8 cellular contexts compared by ENCODE assay signal in genomic region chr12:14892726-14893442, GRCh38. TPM values are rescaled to one million over a fixed set of nuclear protein-coding genes. Genes with fewer than 3 reads are reported as not detected.
A peak's percentile ranks its signal among the peaks of the same experiment; 100 is the strongest.
DNase-seq lines count a peak whose midpoint lies in the region; TF ChIP-seq lines count a peak whose summit lies in the region.

No MANE protein-coding gene starts in this region.

- no peaks in the 10 kb centered on the region for H3K36me3 ChIP-seq in ectodermal cell (ENCODE audit: control insufficient read depth, insufficient read depth, low read length)
- no peaks in the 10 kb centered on the region for H3K36me3 ChIP-seq in uterus

- H3K27me3 ChIP-seq in ectodermal cell (ENCODE audit: control insufficient read depth, insufficient read depth, low read length, poor library complexity, severe bottlenecking): no peaks in the 10 kb centered on the region
- no peaks in the 10 kb centered on the region for H3K27me3 ChIP-seq in uterus

- TF ChIP-seq POLR2A in uterus (IDR thresholded peaks at IDR 0.05): peak in 1 of 2 donors; percentile 2

- peak; percentile 23 for DNase-seq in DMS53 (lab: John Stamatoyannopoulos, UW)
- no peak for DNase-seq in DMS53 treated with DMSO at 0.1 percent for 48 hours (lab: John Stamatoyannopoulos, UW; ENCODE audit: unreplicated experiment)
- peak; percentile 36 to 45 for DNase-seq in lung microvascular endothelial cell (ENCODE audit: low read depth in 2 of 2)
- DNase-seq in uterus: peak; percentile 72 to 78
- no peak for DNase-seq in NOMO-1 (lab: John Stamatoyannopoulos, UW; ENCODE audit: unreplicated experiment in 2 of 2)
- DNase-seq in SK-N-DZ (ENCODE audit: low spot score): no peak
- no peak for DNase-seq in GM03348 (ENCODE audit: low spot score)

- H3K4me1 ChIP-seq in ectodermal cell (ENCODE audit: control insufficient read depth, insufficient read depth, low read length): peaks cover 4% of the 10 kb centered on the region
- H3K4me1 ChIP-seq in uterus: peaks cover 0 to 9% of the 10 kb centered on the region in 2 donors

- peak overlapping the region; percentile 3 for H3K27ac ChIP-seq in ectodermal cell (ENCODE audit: insufficient read depth, low read depth, low read length, poor library complexity, severe bottlenecking)
- peak overlapping the region; percentile 76 to 77 for H3K27ac ChIP-seq in uterus

- intact Hi-C loops in uterus (cut with DNase I; ENCODE audit: low total_unique reads): no loop called here

- H3K4me3 ChIP-seq in ectodermal cell (ENCODE audit: insufficient read depth, low read depth, low read length) (no peak overlapping the region), uterus (no peak overlapping the region)

- peak in 2 of 4 experiments; percentile 4 to 19 for TF ChIP-seq CTCF in uterus (IDR thresholded peaks at IDR 0.05)

- 85 to 88% methylated on average over 6 of the region's 6 CpGs for WGBS in ectodermal cell, 2 experiments

- no peaks in the 10 kb centered on the region for H3K9me3 ChIP-seq in ectodermal cell (ENCODE audit: control insufficient read depth, low read length)
- H3K9me3 ChIP-seq in uterus: no peaks in the 10 kb centered on the region

RNA-seq across cellular contexts. Expression of gene MGP, which starts 7.2 kb away (rescaled TPM):
- polyA plus RNA-seq in ectodermal cell (2013, experiment 1 of 4): not detected
- not detected for polyA plus RNA-seq in ectodermal cell (2013, experiment 2 of 4)
- not detected for polyA plus RNA-seq in ectodermal cell (2013, experiment 3 of 4)
- not detected for polyA plus RNA-seq in ectodermal cell (2013, experiment 4 of 4)
- total RNA-seq in lung microvascular endothelial cell (26.2 and 154 TPM in 2 replicates), uterus (1,000 to 10,000 TPM in 2 of 4 donors, 100 to 1,000 TPM in 2; 136 to 2,566 (median 1,232) TPM)
- polyA plus RNA-seq in SK-N-DZ (2014; cell fraction: cytosol; rRNA removed): not detected in 2 replicates
- not detected in 2 replicates for polyA plus RNA-seq in SK-N-DZ (2014; cell fraction: nucleus; rRNA removed)

RNA-seq across cellular contexts. Expression of gene ERP27, which starts 45.5 kb away (rescaled TPM):
- not detected for polyA plus RNA-seq in ectodermal cell (2013, experiment 1 of 4)
- polyA plus RNA-seq in ectodermal cell (2013, experiment 2 of 4): not detected
- not detected for polyA plus RNA-seq in ectodermal cell (2013, experiment 3 of 4)
- not detected for polyA plus RNA-seq in ectodermal cell (2013, experiment 4 of 4)
- total RNA-seq in lung microvascular endothelial cell (0.22 TPM in 1 of 2 replicates, not detected in the other), uterus (1 to 10 TPM in 2 of 4 donors, under 1 TPM in 1, not detected in 1; 0.61 to 2.6 (median 1.5) TPM)
- not detected in 2 replicates for polyA plus RNA-seq in SK-N-DZ (2014; cell fraction: cytosol; rRNA removed)
- polyA plus RNA-seq in SK-N-DZ (2014; cell fraction: nucleus; rRNA removed): 0.07 TPM in 1 of 2 replicates, not detected in the other

RNA-seq across cellular contexts. Expression of gene ART4, which starts 49.6 kb away (rescaled TPM):
- 0.07 TPM for polyA plus RNA-seq in ectodermal cell (2013, experiment 1 of 4)
- 0.16 TPM for polyA plus RNA-seq in ectodermal cell (2013, experiment 2 of 4)
- 0.43 TPM for polyA plus RNA-seq in ectodermal cell (2013, experiment 3 of 4)
- polyA plus RNA-seq in ectodermal cell (2013, experiment 4 of 4): 0.08 TPM
- total RNA-seq in lung microvascular endothelial cell: 62.5 and 121 TPM in 2 replicates
- 1 to 10 TPM in 2 of 4 donors, under 1 TPM in 2; 0.51 to 3.7 (median 1.0) TPM for total RNA-seq in uterus
- polyA plus RNA-seq in SK-N-DZ (2014; cell fraction: cytosol; rRNA removed): not detected in 2 replicates
- not detected in 2 replicates for polyA plus RNA-seq in SK-N-DZ (2014; cell fraction: nucleus; rRNA removed)

Comparison
In these comparisons a context has a peak if more than half of its experiments do, and no peak if none do; other contexts are left out.
1. DNase-seq: peak in DMS53 (single experiment), lung microvascular endothelial cell (2 of 2) and uterus (2 of 2); none in DMS53 treated with DMSO at 0.1 percent for 48 hours (single experiment), NOMO-1 (0 of 2), SK-N-DZ (single experiment) and GM03348 (single experiment).
2. RNA of gene ART4, which starts 49.6 kb away (total RNA-seq): 62.5 to 121 TPM in lung microvascular endothelial cell; 0.51 to 3.7 TPM in uterus; every median in the first group is over 10 times any median in the second.